ENCODE assay signal across 22 cellular contexts in genomic region chr9:114404531-114404930, GRCh38.
"Had no signal": no experiment of that assay in that cellular context is flagged by ENCODE, and none has a peak within 500 bp of the region (broad histone marks: within the 10 kb centered on the region; RNA-seq: fewer than 3 reads in every experiment).

No MANE protein-coding gene starts in this region.

- H3K9me3 ChIP-seq: Peyer's patch had no signal

- FAIRE-seq: astrocyte, TTC549 had no signal

- H3K27me3 ChIP-seq: Peyer's patch had no signal

- DNase-seq: activated CD4-positive, alpha-beta memory T cell treated with anti-CD3 and anti-CD28 coated beads for 36 hours; activated CD4-positive, alpha-beta T cell treated with anti-CD3 and anti-CD28 coated beads, Interleukin-2, amount 10 ng/mL, durations not matched to agents 7 days and 5 days; activated CD4-positive, CD25-positive, alpha-beta regulatory T cell; activated gamma-delta T cell; activated naive CD4-positive, alpha-beta T cell treated with anti-CD3 and anti-CD28 coated beads for 36 hours; activated T-cell treated with anti-CD3 and anti-CD28 coated beads for 4 hours; activated T-cell treated with anti-CD3 and anti-CD28 coated beads, Interleukin-2, amount 50 U/mL, for 48 hours; amygdala; cerebellar nuclear complex; MM.1S; NCI-H1105; NCI-H1436; NCI-H1694 treated with DMSO at 0.1 percent for 48 hours; NCI-H2081; NCI-H446; NCI-H524; Peyer's patch; SIG-M5; T-helper 17 cell; T-helper 9 cell had no signal

- H3K4me3 ChIP-seq: Peyer's patch had no signal

- H3K36me3 ChIP-seq: Peyer's patch had no signal

- H3K27ac ChIP-seq: Peyer's patch had no signal
